Comparison of ENCODE assay signal across 14 cellular contexts in the genomic region with DNA sequence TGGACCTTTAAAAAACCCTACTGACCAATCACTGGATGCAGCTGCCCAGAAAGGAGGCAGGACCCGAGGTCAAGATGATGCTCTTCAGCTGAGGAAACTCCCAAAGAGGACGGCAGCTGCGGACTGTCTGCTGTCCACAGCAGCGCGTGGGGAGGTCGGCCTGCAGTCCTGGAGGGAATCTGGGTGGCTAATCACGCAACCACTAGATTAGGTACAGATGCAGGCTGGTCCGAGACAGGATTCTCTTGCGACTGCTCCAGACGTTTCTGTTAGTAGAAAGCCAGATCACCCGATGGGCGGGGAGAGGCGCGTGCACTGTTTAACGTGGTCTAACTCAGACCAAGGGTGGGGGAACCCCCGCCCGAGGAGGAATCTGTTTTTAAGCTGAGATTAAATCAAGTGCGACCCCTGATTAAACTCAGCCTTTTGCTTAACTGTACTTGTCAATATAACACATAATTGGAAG. TPM values are rescaled to one million over a fixed set of nuclear protein-coding genes. Genes with fewer than 3 reads are reported as not detected.
DNase-seq lines count a peak whose midpoint lies in the region; ATAC-seq and TF ChIP-seq lines count a peak whose summit lies in the region.
"Had no signal": no experiment of that assay in that cellular context is flagged by ENCODE, and none has a peak within 500 bp of the region (broad histone marks: within the 10 kb centered on the region; RNA-seq: fewer than 3 reads in every experiment).

No MANE protein-coding gene starts in this region.

- peak overlapping the region; percentile 30 for H2AFZ ChIP-seq in Loucy (ENCODE audit: low read length)
- H2AFZ ChIP-seq in fibroblast of lung (ENCODE audit: low read length) = peak overlapping the region; percentile 42

- no peak for ATAC-seq in HG03354 (IDR thresholded peaks at IDR 0.05; ENCODE audit: poor library complexity, severe bottlenecking, unreplicated experiment)
- ATAC-seq: activated CD4-positive, CD25-positive, alpha-beta regulatory T cell treated with anti-CD3 and anti-CD28 coated beads, Interleukin-2, amount 50 U/mL, for 24 hours; stimulated activated effector memory CD8-positive, alpha-beta T cell treated with anti-CD3 and anti-CD28 coated beads, Interleukin-12 subunit alpha, Interleukin-12 subunit beta, amount 100 ng/mL, for 72 hours had no signal

- intact Hi-C loops in Caco-2 (cut with micrococcal nuclease; ENCODE audit: unreplicated experiment) (loop anchor here (2.0 to 5.0 kb wide), 3 partner anchors 34 to 567 kb away; a partner anchor contains a TSS), posterior vena cava (cut with DNase I) (loop anchor here in 1 of 2 donors (5.0 kb wide), 1 partner anchor 204 kb away; no protein-coding TSS in a partner anchor)

- H3F3A ChIP-seq in Loucy (ENCODE audit: low read depth) = no peaks in the 10 kb centered on the region

- BruUV-seq in Caco-2 (replicated peaks; lab: Mats Ljungman, UMichigan) = no TSS peak

- TF ChIP-seq CTCF in Caco-2 (IDR thresholded peaks at IDR 0.05; ENCODE audit: insufficient read depth in 1 of 2, low read depth in 1 of 2, low read length in 1 of 2, severe bottlenecking in 1 of 2, unreplicated experiment in 1 of 2) (no peak), Loucy (conservative IDR thresholded peaks at IDR 0.05; ENCODE audit: low read length) (no peak), fibroblast of lung (conservative IDR thresholded peaks at IDR 0.05 in 1 of 2, IDR thresholded peaks at IDR 0.05 in 1 of 2; ENCODE audit: low read depth in 1 of 2, low read length in 2 of 2) (no peak)

- H3K9me3 Mint-ChIP-seq in Caco-2 (ENCODE audit: unreplicated experiment) = no peaks in the 10 kb centered on the region
- H3K9me3 Mint-ChIP-seq: brain; stimulated activated effector memory CD8-positive, alpha-beta T cell treated with anti-CD3 and anti-CD28 coated beads, Interleukin-12 subunit alpha, Interleukin-12 subunit beta, amount 100 ng/mL, for 72 hours had no signal

- DNase-seq in Caco-2 = peak in 1 of 2 experiments; percentile 27
- peak in 1 of 2 donors; percentile 52 for DNase-seq in fibroblast of lung (ENCODE audit: low read depth in 2 of 2)
- peak; percentile 67 for DNase-seq in posterior vena cava (ENCODE audit: low spot score)
- no peak for DNase-seq in midbrain (lab: John Stamatoyannopoulos, UW)
- DNase-seq in DMS53 treated with DMSO at 0.1 percent for 48 hours (lab: John Stamatoyannopoulos, UW; ENCODE audit: unreplicated experiment) = no peak
- DNase-seq: activated T-cell treated with anti-CD3 and anti-CD28 coated beads, Interleukin-2, amount 50 U/mL, for 48 hours; DMS79 treated with DMSO at 0.1 percent for 48 hours; islet precursor cell had no signal

- peak overlapping the region; percentile 60 for H3K4me2 ChIP-seq in Loucy (ENCODE audit: low read depth, low read length, poor library complexity, severe bottlenecking)
- peak overlapping the region; percentile 81 for H3K4me2 ChIP-seq in fibroblast of lung (ENCODE audit: extremely low read depth, insufficient read depth, low read length)

- no peaks in the 10 kb centered on the region for H3K36me3 Mint-ChIP-seq in Caco-2 (ENCODE audit: insufficient read depth, unreplicated experiment)
- H3K36me3 Mint-ChIP-seq: brain; stimulated activated effector memory CD8-positive, alpha-beta T cell treated with anti-CD3 and anti-CD28 coated beads, Interleukin-12 subunit alpha, Interleukin-12 subunit beta, amount 100 ng/mL, for 72 hours had no signal

- no peak overlapping the region for H3K9ac ChIP-seq in Loucy (ENCODE audit: low read depth, low read length, poor library complexity, severe bottlenecking)
- no peak overlapping the region for H3K9ac ChIP-seq in fibroblast of lung (ENCODE audit: insufficient read depth, low read length)

- H3K9me3 ChIP-seq in Caco-2 (no peaks in the 10 kb centered on the region), Loucy (ENCODE audit: insufficient read depth, low read depth, low read length) (no peaks in the 10 kb centered on the region), fibroblast of lung (ENCODE audit: control insufficient read depth, insufficient read depth, low read depth, low read length) (no peaks in the 10 kb centered on the region)

- H3K27me3 Mint-ChIP-seq in Caco-2 (ENCODE audit: insufficient read depth, unreplicated experiment) = peaks cover 3% of the 10 kb centered on the region

- H4K20me1 ChIP-seq in Loucy (ENCODE audit: insufficient read depth, low read length, poor library complexity, severe bottlenecking) (no peaks in the 10 kb centered on the region), fibroblast of lung (ENCODE audit: control insufficient read depth, extremely low read depth, insufficient read depth, low read length) (no peaks in the 10 kb centered on the region)

- no peaks in the 10 kb centered on the region for H3K4me1 ChIP-seq in Caco-2
- H3K4me1 ChIP-seq in Loucy (ENCODE audit: insufficient read depth, low read length, poor library complexity, severe bottlenecking) = peaks cover 9% of the 10 kb centered on the region
- peaks cover 4% of the 10 kb centered on the region for H3K4me1 ChIP-seq in fibroblast of lung (ENCODE audit: control insufficient read depth, extremely low read depth, insufficient read depth, low read length)

- H3K27ac ChIP-seq in fibroblast of lung (ENCODE audit: insufficient read depth, low read length) = no peak overlapping the region

- no peak overlapping the region for H3K27ac Mint-ChIP-seq in Caco-2 (ENCODE audit: unreplicated experiment)
- H3K27ac Mint-ChIP-seq: brain; stimulated activated effector memory CD8-positive, alpha-beta T cell treated with anti-CD3 and anti-CD28 coated beads, Interleukin-12 subunit alpha, Interleukin-12 subunit beta, amount 100 ng/mL, for 72 hours had no signal

- H3K79me2 ChIP-seq in Loucy (ENCODE audit: insufficient read depth, low read length) (no peaks in the 10 kb centered on the region), fibroblast of lung (ENCODE audit: control insufficient read depth, insufficient read depth, low read length) (no peaks in the 10 kb centered on the region)

- H3K4me3 ChIP-seq in Caco-2 (ENCODE audit: low read depth, low read length) (peak overlapping the region; percentile 21), Loucy (ENCODE audit: low read length, poor library complexity, severe bottlenecking) (peak overlapping the region; percentile 42), fibroblast of lung (replicated peaks in 1 of 4; ENCODE audit: control extremely low read depth in 1 of 4, insufficient read depth in 1 of 4, low read depth in 3 of 4, low read length in 4 of 4) (peak overlapping the region in 3 of 4 experiments; percentile 14 to 32 (median 29))

- H3K27me3 ChIP-seq in Caco-2 (replicated peaks; ENCODE audit: control insufficient read depth, insufficient read depth, low read length) (no peaks in the 10 kb centered on the region), Loucy (ENCODE audit: insufficient read depth, low read length, poor library complexity, severe bottlenecking) (no peaks in the 10 kb centered on the region), fibroblast of lung (ENCODE audit: control insufficient read depth, insufficient read depth, low read length) (peaks cover 14% of the 10 kb centered on the region)

- H3K4me3 Mint-ChIP-seq in Caco-2 (ENCODE audit: unreplicated experiment) = peak overlapping the region; percentile 58
- H3K4me3 Mint-ChIP-seq: brain; stimulated activated effector memory CD8-positive, alpha-beta T cell treated with anti-CD3 and anti-CD28 coated beads, Interleukin-12 subunit alpha, Interleukin-12 subunit beta, amount 100 ng/mL, for 72 hours had no signal

- peaks cover 11% of the 10 kb centered on the region for H3K4me1 Mint-ChIP-seq in Caco-2 (ENCODE audit: low read depth, unreplicated experiment)

- no peaks in the 10 kb centered on the region for H3K9me2 ChIP-seq in Loucy (replicated peaks; ENCODE audit: low read depth, low read length)

- H3K36me3 ChIP-seq in Caco-2 (ENCODE audit: control insufficient read depth, insufficient read depth, low read length) (no peaks in the 10 kb centered on the region), Loucy (ENCODE audit: insufficient read depth, low read length) (no peaks in the 10 kb centered on the region), fibroblast of lung (ENCODE audit: control insufficient read depth, insufficient read depth, low read length) (no peaks in the 10 kb centered on the region)

- POLR2A ChIA-PET in Caco-2 (lab: Charles Lee) = no interaction called here

- CTCF ChIA-PET in Caco-2 (lab: Charles Lee) = interaction anchor here (0.5 to 1.5 kb wide), 8 partner anchors 11 to 201 kb away, joined by 3 to 9 read pairs (median 4); no protein-coding TSS in a partner anchor

RNA-seq across cellular contexts. Expression of a gene that starts 8.8 kb away (rescaled TPM):
- total RNA-seq in Caco-2 (2022) = not detected in 2 replicates
- total RNA-seq in fibroblast of lung = not detected in 2 replicates
- polyA plus RNA-seq in fibroblast of lung = not detected in 2 replicates
- polyA plus RNA-seq in fibroblast of lung (2012) = 0.10 TPM in 1 of 2 replicates, not detected in the other
- not detected in 2 replicates for polyA minus RNA-seq in fibroblast of lung (ENCODE audit: low replicate concordance)
- total RNA-seq in posterior vena cava = 1 to 10 TPM in 1 of 2 donors, under 1 TPM in 1; 0.79 to 9.1 TPM
- total RNA-seq: NCI-H460 had no signal

RNA-seq across cellular contexts. Expression of a gene that starts 20.6 kb away (rescaled TPM):
- total RNA-seq in Caco-2 (2022) = not detected in 2 replicates
- not detected in 2 replicates for total RNA-seq in fibroblast of lung
- polyA plus RNA-seq in fibroblast of lung = not detected in 2 replicates
- 0.40 TPM in 1 of 2 replicates, not detected in the other for polyA plus RNA-seq in fibroblast of lung (2012)
- not detected in 2 replicates for polyA minus RNA-seq in fibroblast of lung (ENCODE audit: low replicate concordance)
- total RNA-seq in posterior vena cava = 1 to 10 TPM in 1 of 2 donors, not detected in 1; 4.0 TPM
- total RNA-seq: NCI-H460 had no signal

RNA-seq across cellular contexts. Expression of a gene that starts 49.8 kb away (rescaled TPM):
- 11.4 and 14.2 TPM in 2 replicates for total RNA-seq in Caco-2 (2022)
- total RNA-seq in fibroblast of lung = 9.8 and 14.4 TPM in 2 replicates
- 7.7 and 9.8 TPM in 2 replicates for polyA plus RNA-seq in fibroblast of lung
- 8.2 and 8.3 TPM in 2 replicates for polyA plus RNA-seq in fibroblast of lung (2012)
- 1.1 and 3.2 TPM in 2 replicates for polyA minus RNA-seq in fibroblast of lung (ENCODE audit: low replicate concordance)
- 10 to 100 TPM in 1 of 2 donors, 1 to 10 TPM in 1; 9.1 to 10.2 TPM for total RNA-seq in posterior vena cava

RNA-seq across cellular contexts. Expression of a gene that starts 53.3 kb away (rescaled TPM):
- total RNA-seq in Caco-2 (2022) (94.0 and 95.5 TPM in 2 replicates), fibroblast of lung (26.5 and 36.8 TPM in 2 replicates), posterior vena cava (100 to 1,000 TPM in 1 of 2 donors, 10 to 100 TPM in 1; 48.7 to 104 TPM)
- 32.8 and 66.5 TPM in 2 replicates for polyA plus RNA-seq in fibroblast of lung
- 68.9 and 146 TPM in 2 replicates for polyA plus RNA-seq in fibroblast of lung (2012)
- 37.6 and 115 TPM in 2 replicates for polyA minus RNA-seq in fibroblast of lung (ENCODE audit: low replicate concordance)
